Comparison of ENCODE assay signal across 8 cellular contexts in genomic region chr16:74296465-74297295, GRCh38. TPM values are rescaled to one million over a fixed set of nuclear protein-coding genes. Genes with fewer than 3 reads are reported as not detected.
DNase-seq lines count a peak whose midpoint lies in the region; ATAC-seq, FAIRE-seq and TF ChIP-seq lines count a peak whose summit lies in the region.

TSS of gene PSMD7 (plus strand) at chr16:74296814. CDS start at chr16:74296915, 101 bp downstream.

- under 1% methylated on average over 19 of the region's 71 CpGs for WGBS in esophagus muscularis mucosa

- FAIRE-seq in RCC 7860 (lab: Jason Lieb, UNC) = peak; percentile 64

- DNase-seq in DMS79 (lab: John Stamatoyannopoulos, UW) (peak; percentile 55), KG1 (lab: John Stamatoyannopoulos, UW) (peak; percentile 78), RCC 7860 (ENCODE audit: low spot score) (peak; percentile 76), esophagus muscularis mucosa (ENCODE audit: extremely low spot score) (peak; percentile 97)
- peak; percentile 92 to 93 for DNase-seq in activated T-cell treated with anti-CD3 and anti-CD28 coated beads, Interleukin-2, amount 50 U/mL, for 72 hours
- DNase-seq in stimulated activated CD8-positive, alpha-beta memory T cell treated with anti-CD3 and anti-CD28 coated beads, Interleukin-7, amount 100 ng/mL, for 24 hours (ENCODE audit: low read depth) = peak; percentile 80

- peaks cover 29% of the 10 kb centered on the region for H3K4me1 Mint-ChIP-seq in activated T-cell treated with anti-CD3 and anti-CD28 coated beads, Interleukin-2, amount 50 U/mL, for 72 hours (ENCODE audit: low read depth)

- no peak for TF ChIP-seq EP300 in esophagus muscularis mucosa (IDR thresholded peaks at IDR 0.05)

- peak; percentile 93 for ATAC-seq in GM21737 (IDR thresholded peaks at IDR 0.05; ENCODE audit: unreplicated experiment)
- ATAC-seq in activated T-cell treated with anti-CD3 and anti-CD28 coated beads, Interleukin-2, amount 50 U/mL, for 72 hours (replicated peaks in 1 of 2) = peak; percentile 93

- H3K36me3 ChIP-seq in esophagus muscularis mucosa (peaks cover 14 to 38% (median 27%) of the 10 kb centered on the region in 4 donors), muscle layer of duodenum (ENCODE audit: control insufficient read depth in 1 of 2, insufficient read depth in 2 of 2, low read length in 2 of 2) (peaks cover 19 to 27% of the 10 kb centered on the region in 2 donors)

- TF ChIP-seq POLR2A in esophagus muscularis mucosa (IDR thresholded peaks at IDR 0.05; ENCODE audit: low read depth) = peak; percentile 71

- no peaks in the 10 kb centered on the region for H3K27me3 Mint-ChIP-seq in activated T-cell treated with anti-CD3 and anti-CD28 coated beads, Interleukin-2, amount 50 U/mL, for 72 hours (ENCODE audit: low read depth)

- TF ChIP-seq CTCF in esophagus muscularis mucosa (IDR thresholded peaks at IDR 0.05) = no peak

- peaks cover 14 to 27% of the 10 kb centered on the region in 2 donors for H3K36me3 Mint-ChIP-seq in activated T-cell treated with anti-CD3 and anti-CD28 coated beads, Interleukin-2, amount 50 U/mL, for 72 hours (ENCODE audit: insufficient read depth in 2 of 2)

- H3K27me3 ChIP-seq in esophagus muscularis mucosa = no peaks in the 10 kb centered on the region
- no peaks in the 10 kb centered on the region for H3K27me3 ChIP-seq in muscle layer of duodenum (ENCODE audit: low read depth, low read length)

- H3K9me3 Mint-ChIP-seq in activated T-cell treated with anti-CD3 and anti-CD28 coated beads, Interleukin-2, amount 50 U/mL, for 72 hours = peaks cover 4 to 5% of the 10 kb centered on the region in 2 donors

- H3K9me3 ChIP-seq in esophagus muscularis mucosa = peaks cover 0 to 5% (median 2%) of the 10 kb centered on the region in 4 donors
- H3K9me3 ChIP-seq in muscle layer of duodenum (ENCODE audit: control insufficient read depth in 1 of 2, low read length in 2 of 2) = peaks cover 0 to under 1% of the 10 kb centered on the region in 2 donors

- peak within 1 kb of the TSS; percentile 66 to 94 (median 91) for H3K4me3 ChIP-seq in esophagus muscularis mucosa
- H3K4me3 ChIP-seq in muscle layer of duodenum (ENCODE audit: low read depth in 1 of 2, low read length in 2 of 2) = peak within 1 kb of the TSS; percentile 73 to 97

- H3K4me1 ChIP-seq in esophagus muscularis mucosa (peaks cover 33 to 40% (median 35%) of the 10 kb centered on the region in 4 donors), muscle layer of duodenum (ENCODE audit: control insufficient read depth in 1 of 2, insufficient read depth in 2 of 2, low read length in 2 of 2) (peaks cover 11 to 31% of the 10 kb centered on the region in 2 donors)

- H3K27ac Mint-ChIP-seq in activated T-cell treated with anti-CD3 and anti-CD28 coated beads, Interleukin-2, amount 50 U/mL, for 72 hours = peak within 1 kb of the TSS; percentile 98

- H3K27ac ChIP-seq in esophagus muscularis mucosa (replicated peaks in 1 of 4) (peak within 1 kb of the TSS; percentile 87 to 93 (median 91)), muscle layer of duodenum (ENCODE audit: low read length) (peak within 1 kb of the TSS; percentile 94)

- intact Hi-C loops in esophagus muscularis mucosa (cut with DNase I) = loop anchor here (10.0 kb wide), 1 partner anchor 68 kb away; no protein-coding TSS in a partner anchor

- peak within 1 kb of the TSS; percentile 84 to 96 for H3K4me3 Mint-ChIP-seq in activated T-cell treated with anti-CD3 and anti-CD28 coated beads, Interleukin-2, amount 50 U/mL, for 72 hours

RNA-seq across cellular contexts. Expression of gene PSMD7, which starts in this region (rescaled TPM):
- total RNA-seq in activated T-cell treated with anti-CD3 and anti-CD28 coated beads, Interleukin-2, amount 50 U/mL, for 72 hours = 100 to 1,000 TPM; 115 to 125 TPM
- 10 to 100 TPM; 75.6 to 94.4 (median 87.7) TPM for total RNA-seq in esophagus muscularis mucosa

Comparison
In these comparisons a context has a peak if more than half of its experiments do, and no peak if none do; other contexts are left out.
1. Peak in every context shown above with its lines: DNase-seq, ATAC-seq, H3K4me3 ChIP-seq and H3K27ac ChIP-seq.